ENCODE assay signal across 8 cellular contexts in genomic region chr10:79068203-79068561, GRCh38. TPM values are rescaled to one million over a fixed set of nuclear protein-coding genes. Genes with fewer than 3 reads are reported as not detected.
DNase-seq lines count a peak whose midpoint lies in the region; ATAC-seq and TF ChIP-seq lines count a peak whose summit lies in the region.

No MANE protein-coding gene starts in this region.

- H3K9me2 ChIP-seq in OCI-LY1 (ENCODE audit: low read depth, low read length) = no peaks in the 10 kb centered on the region

- no peak for DNase-seq in GM12864 (ENCODE audit: low read depth)
- DNase-seq in adrenal gland = peak in 3 of 7 donors; percentile 45 to 49 (median 46)
- DNase-seq in testis = no peak
- no peak for DNase-seq in A172 (ENCODE audit: low spot score)
- DNase-seq in NCI-H1436 treated with DMSO at 0.1 percent for 48 hours (lab: John Stamatoyannopoulos, UW) = no peak

- no peaks in the 10 kb centered on the region for H3K9me3 ChIP-seq in OCI-LY1 (ENCODE audit: low read length)
- no peaks in the 10 kb centered on the region for H3K9me3 ChIP-seq in adrenal gland (replicated peaks in 1 of 3)
- H3K9me3 ChIP-seq in liver (ENCODE audit: control insufficient read depth in 4 of 4, low read length in 3 of 4) = no peaks in the 10 kb centered on the region
- no peaks in the 10 kb centered on the region for H3K9me3 ChIP-seq in testis

- H3K79me2 ChIP-seq in OCI-LY1 (ENCODE audit: insufficient read depth, low read length) = no peaks in the 10 kb centered on the region

- H3K36me3 ChIP-seq in OCI-LY1 (ENCODE audit: insufficient read depth, low read length) = no peaks in the 10 kb centered on the region
- no peaks in the 10 kb centered on the region for H3K36me3 ChIP-seq in adrenal gland (replicated peaks in 1 of 2)
- no peaks in the 10 kb centered on the region for H3K36me3 ChIP-seq in liver (ENCODE audit: control insufficient read depth in 4 of 4, insufficient read depth in 3 of 4, low read depth in 1 of 4, low read length in 3 of 4)
- no peaks in the 10 kb centered on the region for H3K36me3 ChIP-seq in testis (ENCODE audit: low read depth, missing control alignments)

- H4K20me1 ChIP-seq in OCI-LY1 (ENCODE audit: insufficient read depth, low read length) = no peaks in the 10 kb centered on the region

- H3K4me1 ChIP-seq in OCI-LY1 (ENCODE audit: insufficient read depth, low read length, severe bottlenecking) (peaks cover 22% of the 10 kb centered on the region), adrenal gland (replicated peaks in 1 of 2) (peaks cover 26% of the 10 kb centered on the region in 2 donors), liver (ENCODE audit: control insufficient read depth in 4 of 4, insufficient read depth in 4 of 4, low read length in 3 of 4) (peaks cover 12 to 41% (median 32%) of the 10 kb centered on the region in 4 donors), testis (peaks cover 31% of the 10 kb centered on the region)

- TF ChIP-seq POLR2A in adrenal gland (IDR thresholded peaks at IDR 0.05) (no peak), testis (IDR thresholded peaks at IDR 0.05) (no peak)

- H3K27ac ChIP-seq in OCI-LY1 (ENCODE audit: low read depth, low read length, poor library complexity, severe bottlenecking) = no peak overlapping the region
- H3K27ac ChIP-seq in adrenal gland = peak overlapping the region; percentile 23 to 99 (median 91)
- peak overlapping the region; percentile 42 to 94 for H3K27ac ChIP-seq in liver (ENCODE audit: low read depth in 1 of 2, low read length in 2 of 2)
- peak overlapping the region; percentile 69 to 88 for H3K27ac ChIP-seq in testis

- H2AFZ ChIP-seq in OCI-LY1 (ENCODE audit: low read length) = no peak overlapping the region

- WGBS in adrenal gland, 4 donors = 3 to 12% (median 10%) methylated on average over 8 to 17 of the region's 17 CpGs
- WGBS in liver = 5% methylated on average over 17 of the region's 17 CpGs
- WGBS in testis, 2 donors = 0 to 3% methylated on average over 6 to 17 of the region's 17 CpGs

- H3K4me2 ChIP-seq in OCI-LY1 (ENCODE audit: low read length) = peak overlapping the region; percentile 66

- no peak for ATAC-seq in GM18870 (IDR thresholded peaks at IDR 0.05; ENCODE audit: unreplicated experiment)

- no peaks in the 10 kb centered on the region for H3F3A ChIP-seq in OCI-LY1 (ENCODE audit: insufficient read depth, low read length)

- H3K4me3 ChIP-seq in GM12864 (ENCODE audit: low read depth, low read length) (peak overlapping the region; percentile 78), OCI-LY1 (ENCODE audit: low read depth, low read length, poor library complexity, severe bottlenecking) (peak overlapping the region; percentile 54), adrenal gland (peak overlapping the region in 2 of 4 donors; percentile 35 to 99), liver (ENCODE audit: low read depth in 1 of 3, low read length in 3 of 3) (peak overlapping the region; percentile 16 to 90 (median 31)), testis (peak overlapping the region; percentile 83 to 84)

- TF ChIP-seq CTCF in GM12864 (IDR thresholded peaks at IDR 0.05; ENCODE audit: low read depth, low read length, missing control alignments) (peak; percentile 17), OCI-LY1 (IDR thresholded peaks at IDR 0.05; ENCODE audit: low read length) (no peak), adrenal gland (IDR thresholded peaks at IDR 0.05) (peak in 1 of 6 experiments; percentile 2), liver (IDR thresholded peaks at IDR 0.05; ENCODE audit: low read depth, low read length, missing input control) (no peak), testis (IDR thresholded peaks at IDR 0.05) (no peak)

- H3K27me3 ChIP-seq in OCI-LY1 (ENCODE audit: insufficient read depth, low read length) = peaks cover 6% of the 10 kb centered on the region; the same call in 1 of the 2 replicates
- no peaks in the 10 kb centered on the region for H3K27me3 ChIP-seq in adrenal gland
- H3K27me3 ChIP-seq in liver (ENCODE audit: control insufficient read depth in 4 of 4, insufficient read depth in 4 of 4, low read length in 3 of 4) = no peaks in the 10 kb centered on the region
- H3K27me3 ChIP-seq in testis = no peaks in the 10 kb centered on the region

- intact Hi-C loops in adrenal gland (cut with DNase I) (loop anchor here (10.0 kb wide), 2 partner anchors 63 to 93 kb away; no protein-coding TSS in a partner anchor), testis (cut with DNase I; ENCODE audit: low total_unique reads) (loop anchor here (5.0 kb wide), 1 partner anchor 91 kb away; no protein-coding TSS in a partner anchor)

- H3K9ac ChIP-seq in OCI-LY1 (ENCODE audit: low read length) (no peak overlapping the region), liver (ENCODE audit: low read depth in 1 of 2, low read length in 2 of 2) (no peak overlapping the region)

- no peak for TF ChIP-seq RAD21 in liver (IDR thresholded peaks at IDR 0.05)

TF ChIP-seq in liver, 16 proteins besides CTCF, POLR2A, EP300 and RAD21:
- no peak for TF ChIP-seq REST (IDR thresholded peaks at IDR 0.05)
- TF ChIP-seq SP1 (IDR thresholded peaks at IDR 0.05) = no peak
- no peak for TF ChIP-seq YY1 (IDR thresholded peaks at IDR 0.05)
- no peak for TF ChIP-seq NR2F2 (IDR thresholded peaks at IDR 0.05)
- TF ChIP-seq ATF3 (IDR thresholded peaks at IDR 0.05) = no peak
- no peak for TF ChIP-seq TAF1 (conservative IDR thresholded peaks at IDR 0.05)
- TF ChIP-seq MAX (IDR thresholded peaks at IDR 0.05) = no peak
- TF ChIP-seq RXRA (IDR thresholded peaks at IDR 0.05) = no peak
- no peak for TF ChIP-seq JUND (IDR thresholded peaks at IDR 0.05)
- no peak for TF ChIP-seq FOXA2 (IDR thresholded peaks at IDR 0.05)
- no peak for TF ChIP-seq FOXA1 (IDR thresholded peaks at IDR 0.05)
- TF ChIP-seq EGR1 (IDR thresholded peaks at IDR 0.05; ENCODE audit: low read depth in 2 of 2) = no peak
- no peak for TF ChIP-seq GABPA (IDR thresholded peaks at IDR 0.05 in 1 of 2, conservative IDR thresholded peaks at IDR 0.05 in 1 of 2)
- no peak for TF ChIP-seq ZBTB33 (IDR thresholded peaks at IDR 0.05)
- TF ChIP-seq HNF4G (IDR thresholded peaks at IDR 0.05) = no peak
- TF ChIP-seq HNF4A (conservative IDR thresholded peaks at IDR 0.05) = no peak

RNA-seq across cellular contexts. Expression of gene ZMIZ1, which starts 0.6 kb away (rescaled TPM):
- total RNA-seq in adrenal gland (100 to 1,000 TPM in 1 of 8 donors, 10 to 100 TPM in 7; 47.9 to 113 (median 58.7) TPM), liver (10 to 100 TPM; 11.2 to 19.1 TPM), testis (10 to 100 TPM; 18.8 to 22.0 TPM)
- polyA plus RNA-seq in adrenal gland (100 to 1,000 TPM in 1 of 3 donors, 10 to 100 TPM in 2; 17.9 to 109 (median 32.2) TPM), liver (1 to 10 TPM; 3.9 to 8.4 TPM), testis (ENCODE audit: insufficient read depth, low read depth, low replicate concordance) (15.2 TPM)
- total RNA-seq in A172 (2014; rRNA removed; shearing (Covaris generic)) = 15.4 and 16.6 TPM in 2 replicates
